8 cellular contexts compared by ENCODE assay signal in genomic region chr10:13346912-13347234, GRCh38. TPM values are rescaled to one million over a fixed set of nuclear protein-coding genes. Genes with fewer than 3 reads are reported as not detected.
DNase-seq lines count a peak whose midpoint lies in the region; ATAC-seq and TF ChIP-seq lines count a peak whose summit lies in the region.

No MANE protein-coding gene starts in this region.

- peak overlapping the region; percentile 99 to 100 (median 100) for H3K27ac Mint-ChIP-seq in nephron

- intact Hi-C loops in dorsolateral prefrontal cortex (cut with DNase I): loop anchor here (2.0 to 10.0 kb wide), 4 partner anchors 46 to 1282 kb away; partner anchors contain the start of genes PHYH (in 2 of the 2), DHTKD1 (in 1 of the 2) and OPTN (in 1 of the 2)

- DNase-seq in LNCaP clone FGC (ENCODE audit: low read depth) (no peak), dorsolateral prefrontal cortex (no peak), COLO829 (ENCODE audit: low spot score) (no peak), NCI-H1436 (lab: John Stamatoyannopoulos, UW) (no peak), SKM-1 treated with dmso at 0.1 percent for 144 hours (lab: John Stamatoyannopoulos, UW; ENCODE audit: unreplicated experiment) (no peak)

- H3K27me3 Mint-ChIP-seq in nephron (ENCODE audit: low read depth): peaks cover 19% of the 10 kb centered on the region

- H3K27me3 ChIP-seq in dorsolateral prefrontal cortex: peaks cover 0 to 8% (median 0%) of the 10 kb centered on the region in 45 donors

- no peak for ATAC-seq in GM18868 (IDR thresholded peaks at IDR 0.05; ENCODE audit: unreplicated experiment)

- no peaks in the 10 kb centered on the region for H3K9me3 Mint-ChIP-seq in nephron

- H3K4me1 Mint-ChIP-seq in nephron: peaks cover 28% of the 10 kb centered on the region

- TF ChIP-seq CTCF in C4-2B (conservative IDR thresholded peaks at IDR 0.05) (no peak), LNCaP clone FGC (IDR thresholded peaks at IDR 0.05; ENCODE audit: control insufficient read depth, extremely low read depth, insufficient read depth) (no peak), dorsolateral prefrontal cortex (IDR thresholded peaks at IDR 0.05 in 54 of 56, conservative IDR thresholded peaks at IDR 0.05 in 2 of 56; ENCODE audit: low read depth in 1 of 56, partially characterized antibody in 56 of 56) (no peak), nephron (IDR thresholded peaks at IDR 0.05; ENCODE audit: unreplicated experiment in 3 of 3) (no peak)

- peak overlapping the region; percentile 91 to 98 (median 92) for H3K4me3 Mint-ChIP-seq in nephron

- H3K27ac ChIP-seq in C4-2B: peak overlapping the region; percentile 98
- peak overlapping the region in 57 of 59 donors; percentile 36 to 97 (median 90) for H3K27ac ChIP-seq in dorsolateral prefrontal cortex

- peaks cover 16% of the 10 kb centered on the region for H3K36me3 Mint-ChIP-seq in nephron (ENCODE audit: low read depth)

- H3K4me3 ChIP-seq in LNCaP clone FGC (ENCODE audit: low read depth, low read length): peak overlapping the region; percentile 76
- peak overlapping the region; percentile 53 to 91 (median 78) for H3K4me3 ChIP-seq in dorsolateral prefrontal cortex

RNA-seq across cellular contexts. Expression of gene SEPHS1, which starts 1.2 kb away (rescaled TPM):
- 10 to 100 TPM; 17.7 to 44.5 (median 30.7) TPM for total RNA-seq in dorsolateral prefrontal cortex

RNA-seq across cellular contexts. Expression of gene PHYH, which starts 47.0 kb away (rescaled TPM):
- 10 to 100 TPM; 19.2 to 43.7 (median 30.0) TPM for total RNA-seq in dorsolateral prefrontal cortex
